2 cellular contexts compared by ENCODE assay signal in genomic region chr22:26674211-26675190, GRCh38.
TF ChIP-seq lines count a peak whose summit lies in the region.

No MANE protein-coding gene starts in this region.

TF ChIP-seq in GM12878, 131 proteins besides CTCF, POLR2A, EP300 and RAD21:
- TF ChIP-seq DPF2 (IDR thresholded peaks at IDR 0.05) (no peak), SMAD5 (IDR thresholded peaks at IDR 0.05; ENCODE audit: low read depth) (0 out of 2 replicates have a peak, but pooled peaks have one; percentile 35), PBX3 (IDR thresholded peaks at IDR 0.05; ENCODE audit: insufficient replicate concordance, low read depth, low read length) (peak; percentile 20), CHD1 (IDR thresholded peaks at IDR 0.05; ENCODE audit: low read depth, low read length) (no peak), SMC3 (IDR thresholded peaks at IDR 0.05; ENCODE audit: borderline replicate concordance, low read length) (no peak), RELB (IDR thresholded peaks at IDR 0.05; ENCODE audit: low read depth) (no peak), SREBF1 (IDR thresholded peaks at IDR 0.05; ENCODE audit: low read length) (no peak), MYB (IDR thresholded peaks at IDR 0.05; ENCODE audit: borderline replicate concordance, low read depth, low read length) (no peak), RUNX3 (IDR thresholded peaks at IDR 0.05; ENCODE audit: low read length) (no peak), ZNF687 (IDR thresholded peaks at IDR 0.05) (no peak), RCOR1 (conservative IDR thresholded peaks at IDR 0.05; ENCODE audit: low read depth, low read length) (no peak), CBX5 (IDR thresholded peaks at IDR 0.05; ENCODE audit: low read depth) (no peak), SIN3A (IDR thresholded peaks at IDR 0.05; ENCODE audit: low read depth, low read length) (no peak; the same call in 1 of the 2 replicates), EED (IDR thresholded peaks at IDR 0.05; ENCODE audit: low read depth) (no peak), SMARCA5 (IDR thresholded peaks at IDR 0.05) (no peak), YY1 (IDR thresholded peaks at IDR 0.05; ENCODE audit: low read depth, low read length) (0 out of 2 replicates have a peak, but pooled peaks have one; percentile 21), MXI1 (IDR thresholded peaks at IDR 0.05; ENCODE audit: low read depth, low read length) (no peak), PKNOX1 (IDR thresholded peaks at IDR 0.05) (peak; percentile 65), BHLHE40 (IDR thresholded peaks at IDR 0.05; ENCODE audit: borderline replicate concordance in 1 of 2, low read depth in 2 of 2, low read length in 1 of 2) (no peak), NR2C2 (IDR thresholded peaks at IDR 0.05; ENCODE audit: borderline replicate concordance, control insufficient read depth, insufficient read length, low read depth) (no peak), EGR1 (IDR thresholded peaks at IDR 0.05; ENCODE audit: borderline replicate concordance in 1 of 2, low read depth in 2 of 2, low read length in 2 of 2) (0 out of 3 replicates have a peak, but pooled peaks of 1 of the 2 experiments have one; percentile 10), CREB1 (IDR thresholded peaks at IDR 0.05; ENCODE audit: low read depth) (no peak), POLR2AphosphoS5 (IDR thresholded peaks at IDR 0.05; ENCODE audit: low read length) (no peak; the same call in 1 of the 2 replicates), MTA3 (IDR thresholded peaks at IDR 0.05; ENCODE audit: borderline replicate concordance, low read length) (0 out of 2 replicates have a peak, but pooled peaks have one; percentile 10), EZH2 (IDR thresholded peaks at IDR 0.05; ENCODE audit: borderline replicate concordance, control insufficient read depth, low read depth, low read length) (no peak)

TF ChIP-seq in neural cell, 6 proteins besides CTCF, POLR2A, EP300 and RAD21:
- TF ChIP-seq TAF1 (IDR thresholded peaks at IDR 0.05; ENCODE audit: low read depth) (no peak), EZH2 (IDR thresholded peaks at IDR 0.05; ENCODE audit: borderline replicate concordance, insufficient read depth, low read length, poor library complexity, severe bottlenecking) (no peak)
